In genomic region chr5:180804129-180804601, GRCh38 we compare ENCODE assay signal across 9 cellular contexts. TPM values are rescaled to one million over a fixed set of nuclear protein-coding genes. Genes with fewer than 3 reads are reported as not detected.
A peak's percentile ranks its signal among the peaks of the same experiment; 100 is the strongest.
DNase-seq lines count a peak whose midpoint lies in the region; ATAC-seq and TF ChIP-seq lines count a peak whose summit lies in the region.
"Had no signal": no experiment of that assay in that cellular context is flagged by ENCODE, and none has a peak within 500 bp of the region (broad histone marks: within the 10 kb centered on the region; RNA-seq: fewer than 3 reads in every experiment).

No MANE protein-coding gene starts in this region.

- peaks cover 28% of the 10 kb centered on the region for H4K20me1 ChIP-seq in OCI-LY7 (ENCODE audit: insufficient read depth, low read length)

- POLR2A ChIA-PET in OCI-LY7 (lab: Charles Lee): interaction anchor here (0.7 to 2.3 kb wide), 6 partner anchors 10 to 373 kb away, joined by 3 to 9 read pairs (median 4); no protein-coding TSS in a partner anchor

- BruUV-seq in OCI-LY7 (replicated peaks; lab: Mats Ljungman, UMichigan): no TSS peak

- H2AFZ ChIP-seq in OCI-LY7 (ENCODE audit: low read length): no peak overlapping the region

- H3K4me1 ChIP-seq in OCI-LY7 (ENCODE audit: insufficient read depth, low read length, poor library complexity, severe bottlenecking): peaks cover 86% of the 10 kb centered on the region

- peak overlapping the region; percentile 84 for H3K4me3 ChIP-seq in OCI-LY7 (ENCODE audit: low read depth, low read length, poor library complexity, severe bottlenecking)
- peak overlapping the region; percentile 83 for H3K4me3 ChIP-seq in epithelial cell of esophagus (ENCODE audit: low read length)
- H3K4me3 ChIP-seq in skin epidermis: peak overlapping the region; percentile 80 to 99 (median 95)
- H3K4me3 ChIP-seq: SK-N-MC had no signal

- peak; percentile 0 for ATAC-seq in GM19324 (IDR thresholded peaks at IDR 0.05; ENCODE audit: low FRiP score, unreplicated experiment)

- TF ChIP-seq CTCF in OCI-LY7 (conservative IDR thresholded peaks at IDR 0.05; ENCODE audit: low read length): no peak
- TF ChIP-seq CTCF in epithelial cell of esophagus (IDR thresholded peaks at IDR 0.05; ENCODE audit: insufficient read depth, low read depth, low read length, missing control alignments): no peak

- H3K79me2 ChIP-seq in OCI-LY7 (ENCODE audit: insufficient read depth, low read depth, low read length): peaks cover 82% of the 10 kb centered on the region

- peak overlapping the region; percentile 88 for H3K4me2 ChIP-seq in OCI-LY7 (ENCODE audit: low read length)

- DNase-seq in OCI-LY7 (ENCODE audit: low spot score): no peak
- DNase-seq in epithelial cell of esophagus (ENCODE audit: low read depth): no peak
- DNase-seq in DMS114 treated with DMSO at 0.1 percent for 48 hours (lab: John Stamatoyannopoulos, UW; ENCODE audit: unreplicated experiment): no peak
- DNase-seq in amygdala (lab: John Stamatoyannopoulos, UW): no peak
- no peak for DNase-seq in HuH-7 (ENCODE audit: low spot score)
- no peak for DNase-seq in HuH-7.5 (ENCODE audit: low spot score)

- no peaks in the 10 kb centered on the region for H3K9me3 ChIP-seq in OCI-LY7 (ENCODE audit: low read length)

- H3K36me3 ChIP-seq in OCI-LY7 (ENCODE audit: insufficient read depth, low read length): peaks cover 33% of the 10 kb centered on the region

- H3K9me2 ChIP-seq in OCI-LY7 (ENCODE audit: insufficient read depth, low read length): no peaks in the 10 kb centered on the region

- H3K27ac ChIP-seq in OCI-LY7 (ENCODE audit: low read depth, low read length, poor library complexity, severe bottlenecking): peak overlapping the region; percentile 96
- peak overlapping the region; percentile 71 to 100 (median 98) for H3K27ac ChIP-seq in skin epidermis

- CTCF ChIA-PET in OCI-LY7 (lab: Charles Lee; ENCODE audit: unreplicated experiment): interaction anchor here (0.6 kb wide), 1 partner anchor 26 kb away, joined by 3 read pairs; no protein-coding TSS in a partner anchor

- intact Hi-C loops in OCI-LY7 (cut with micrococcal nuclease; ENCODE audit: unreplicated experiment): loop anchor here (2.0 to 5.0 kb wide), 3 partner anchors 249 to 419 kb away; partner anchors contain the start of gene TRIM41

RNA-seq across cellular contexts. Expression of gene MGAT1, which starts 1.6 kb away (rescaled TPM):
- 65.2 and 75.4 TPM in 2 replicates for total RNA-seq in OCI-LY7 (2014; rRNA removed; shearing (Covaris generic))
- total RNA-seq in OCI-LY7 (2022): 95.2 and 103 TPM in 2 replicates

RNA-seq across cellular contexts. Expression of gene ZFP62, which starts 56.9 kb away (rescaled TPM):
- total RNA-seq in OCI-LY7 (2014; rRNA removed; shearing (Covaris generic)): 58.4 and 59.0 TPM in 2 replicates
- total RNA-seq in OCI-LY7 (2022): 69.2 and 79.1 TPM in 2 replicates
